Comparison of ENCODE assay signal across 17 cellular contexts in genomic region chr3:100661294-100661693, GRCh38. TPM values are rescaled to one million over a fixed set of nuclear protein-coding genes. Genes with fewer than 3 reads are reported as not detected.
"Had no signal": no experiment of that assay in that cellular context is flagged by ENCODE, and none has a peak within 500 bp of the region (broad histone marks: within the 10 kb centered on the region; RNA-seq: fewer than 3 reads in every experiment).

No MANE protein-coding gene starts in this region.

RNA-seq across cellular contexts. Expression of gene ADGRG7, which starts 51.9 kb away (rescaled TPM):
- total RNA-seq: activated B cell treated with CpG ODN at 0.5 μM for 24 hours; activated CD4-positive, alpha-beta memory T cell treated with anti-CD3 and anti-CD28 coated beads for 36 hours; activated CD4-positive, alpha-beta T cell treated with anti-CD3 and anti-CD28 coated beads, Interleukin-2, amount 10 ng/mL, durations not matched to agents 24 days and 14 days; activated CD8-positive, alpha-beta memory T cell treated with anti-CD3 and anti-CD28 coated beads for 36 hours; activated naive CD4-positive, alpha-beta T cell treated with anti-CD3 and anti-CD28 coated beads for 36 hours; activated naive CD4-positive, alpha-beta T cell treated with anti-CD3 and anti-CD28 coated beads, Interleukin-2, amount 50 U/mL, for 72 hours; activated naive CD8-positive, alpha-beta T cell treated with anti-CD3 and anti-CD28 coated beads for 36 hours; activated T-cell treated with anti-CD3 and anti-CD28 coated beads, Interleukin-2, amount 50 U/mL, for 4 hours; activated T-cell treated with anti-CD3 and anti-CD28 coated beads, Interleukin-2, amount 50 U/mL, for 72 hours; activated T-helper 1 cell treated with anti-CD3 and anti-CD28 coated beads, Interleukin-12 subunit alpha, Interleukin-12 subunit beta, Interleukin-2, Interleukin-4 antibody, amounts not matched to agents 30 ng/mL and 10 ng/mL and 1 ng/mL, durations not matched to agents 14 hours and 24 hours and 36 hours; activated T-helper 17 cell treated with anti-CD3 and anti-CD28 coated beads, Interleukin-2, amount 50 U/mL, for 72 hours; adrenal gland; astrocyte; body of pancreas; breast epithelium; T-cell; T-helper 1 cell treated with Interleukin-12 subunit alpha and Interleukin-12 subunit beta and Interleukin-4 antibody, amounts not matched to agents 30 ng/mL and 1 ng/mL, for 36 hours had no signal
- polyA plus RNA-seq: adrenal gland had no signal
